Comparison of ENCODE assay signal across 1 cellular context in the genomic region with DNA sequence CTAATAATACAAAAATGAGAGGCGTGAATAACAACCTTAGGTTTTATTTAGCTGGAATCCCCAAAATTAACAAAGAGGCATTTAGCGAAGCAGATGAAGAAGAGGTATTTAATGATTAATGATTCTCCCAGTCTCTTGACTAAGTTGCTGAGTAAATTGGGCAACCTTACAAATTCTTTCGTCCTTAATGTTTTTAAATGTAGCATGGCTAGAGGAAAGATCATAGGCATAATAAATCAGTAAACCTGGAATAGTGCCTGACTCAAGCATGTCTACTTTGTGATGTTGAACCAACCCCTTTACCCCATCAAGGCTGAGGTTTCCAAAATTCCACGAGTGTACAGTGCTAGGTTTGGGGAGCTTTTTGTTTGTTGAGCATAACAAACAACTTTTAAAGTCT.
TF ChIP-seq lines count a peak whose summit lies in the region.

No MANE protein-coding gene starts in this region.

TF ChIP-seq in HepG2, 621 proteins besides CTCF, POLR2A, EP300 and RAD21:
- TF ChIP-seq, protein P1, sequence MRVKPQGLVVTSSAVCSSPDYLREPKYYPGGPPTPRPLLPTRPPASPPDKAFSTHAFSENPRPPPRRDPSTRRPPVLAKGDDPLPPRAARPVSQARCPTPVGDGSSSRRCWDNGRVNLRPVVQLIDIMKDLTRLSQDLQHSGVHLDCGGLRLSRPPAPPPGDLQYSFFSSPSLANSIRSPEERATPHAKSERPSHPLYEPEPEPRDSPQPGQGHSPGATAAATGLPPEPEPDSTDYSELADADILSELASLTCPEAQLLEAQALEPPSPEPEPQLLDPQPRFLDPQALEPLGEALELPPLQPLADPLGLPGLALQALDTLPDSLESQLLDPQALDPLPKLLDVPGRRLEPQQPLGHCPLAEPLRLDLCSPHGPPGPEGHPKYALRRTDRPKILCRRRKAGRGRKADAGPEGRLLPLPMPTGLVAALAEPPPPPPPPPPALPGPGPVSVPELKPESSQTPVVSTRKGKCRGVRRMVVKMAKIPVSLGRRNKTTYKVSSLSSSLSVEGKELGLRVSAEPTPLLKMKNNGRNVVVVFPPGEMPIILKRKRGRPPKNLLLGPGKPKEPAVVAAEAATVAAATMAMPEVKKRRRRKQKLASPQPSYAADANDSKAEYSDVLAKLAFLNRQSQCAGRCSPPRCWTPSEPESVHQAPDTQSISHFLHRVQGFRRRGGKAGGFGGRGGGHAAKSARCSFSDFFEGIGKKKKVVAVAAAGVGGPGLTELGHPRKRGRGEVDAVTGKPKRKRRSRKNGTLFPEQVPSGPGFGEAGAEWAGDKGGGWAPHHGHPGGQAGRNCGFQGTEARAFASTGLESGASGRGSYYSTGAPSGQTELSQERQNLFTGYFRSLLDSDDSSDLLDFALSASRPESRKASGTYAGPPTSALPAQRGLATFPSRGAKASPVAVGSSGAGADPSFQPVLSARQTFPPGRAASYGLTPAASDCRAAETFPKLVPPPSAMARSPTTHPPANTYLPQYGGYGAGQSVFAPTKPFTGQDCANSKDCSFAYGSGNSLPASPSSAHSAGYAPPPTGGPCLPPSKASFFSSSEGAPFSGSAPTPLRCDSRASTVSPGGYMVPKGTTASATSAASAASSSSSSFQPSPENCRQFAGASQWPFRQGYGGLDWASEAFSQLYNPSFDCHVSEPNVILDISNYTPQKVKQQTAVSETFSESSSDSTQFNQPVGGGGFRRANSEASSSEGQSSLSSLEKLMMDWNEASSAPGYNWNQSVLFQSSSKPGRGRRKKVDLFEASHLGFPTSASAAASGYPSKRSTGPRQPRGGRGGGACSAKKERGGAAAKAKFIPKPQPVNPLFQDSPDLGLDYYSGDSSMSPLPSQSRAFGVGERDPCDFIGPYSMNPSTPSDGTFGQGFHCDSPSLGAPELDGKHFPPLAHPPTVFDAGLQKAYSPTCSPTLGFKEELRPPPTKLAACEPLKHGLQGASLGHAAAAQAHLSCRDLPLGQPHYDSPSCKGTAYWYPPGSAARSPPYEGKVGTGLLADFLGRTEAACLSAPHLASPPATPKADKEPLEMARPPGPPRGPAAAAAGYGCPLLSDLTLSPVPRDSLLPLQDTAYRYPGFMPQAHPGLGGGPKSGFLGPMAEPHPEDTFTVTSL (CRISPR knock-in tag; IDR thresholded peaks at IDR 0.05; ENCODE audit: borderline replicate concordance): no peak
- TF ChIP-seq ATF1 (CRISPR knock-in tag; IDR thresholded peaks at IDR 0.05) (no peak), YEATS2 (CRISPR knock-in tag; IDR thresholded peaks at IDR 0.05; ENCODE audit: borderline replicate concordance) (no peak), TARDBP (CRISPR knock-in tag; IDR thresholded peaks at IDR 0.05) (no peak), TFE3 (CRISPR knock-in tag; IDR thresholded peaks at IDR 0.05) (no peak), ARNT (IDR thresholded peaks at IDR 0.05) (no peak), ZNF572 (CRISPR knock-in tag; IDR thresholded peaks at IDR 0.05) (no peak), XRCC5 (optimal IDR thresholded peaks at IDR 0.05; ENCODE audit: low read length) (no peak), GATAD2A (CRISPR knock-in tag; IDR thresholded peaks at IDR 0.05) (no peak), ARHGAP35 (CRISPR knock-in tag; IDR thresholded peaks at IDR 0.05; ENCODE audit: borderline replicate concordance) (no peak)
- TF ChIP-seq, protein P2, sequence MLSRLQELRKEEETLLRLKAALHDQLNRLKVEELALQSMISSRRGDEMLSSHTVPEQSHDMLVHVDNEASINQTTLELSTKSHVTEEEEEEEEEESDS (CRISPR knock-in tag; IDR thresholded peaks at IDR 0.05; ENCODE audit: borderline replicate concordance): no peak
- TF ChIP-seq, protein P3, sequence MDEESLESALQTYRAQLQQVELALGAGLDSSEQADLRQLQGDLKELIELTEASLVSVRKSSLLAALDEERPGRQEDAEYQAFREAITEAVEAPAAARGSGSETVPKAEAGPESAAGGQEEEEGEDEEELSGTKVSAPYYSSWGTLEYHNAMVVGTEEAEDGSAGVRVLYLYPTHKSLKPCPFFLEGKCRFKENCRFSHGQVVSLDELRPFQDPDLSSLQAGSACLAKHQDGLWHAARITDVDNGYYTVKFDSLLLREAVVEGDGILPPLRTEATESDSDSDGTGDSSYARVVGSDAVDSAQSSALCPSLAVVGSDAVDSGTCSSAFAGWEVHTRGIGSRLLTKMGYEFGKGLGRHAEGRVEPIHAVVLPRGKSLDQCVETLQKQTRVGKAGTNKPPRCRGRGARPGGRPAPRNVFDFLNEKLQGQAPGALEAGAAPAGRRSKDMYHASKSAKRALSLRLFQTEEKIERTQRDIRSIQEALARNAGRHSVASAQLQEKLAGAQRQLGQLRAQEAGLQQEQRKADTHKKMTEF (CRISPR knock-in tag; IDR thresholded peaks at IDR 0.05): no peak
- TF ChIP-seq, protein P4, sequence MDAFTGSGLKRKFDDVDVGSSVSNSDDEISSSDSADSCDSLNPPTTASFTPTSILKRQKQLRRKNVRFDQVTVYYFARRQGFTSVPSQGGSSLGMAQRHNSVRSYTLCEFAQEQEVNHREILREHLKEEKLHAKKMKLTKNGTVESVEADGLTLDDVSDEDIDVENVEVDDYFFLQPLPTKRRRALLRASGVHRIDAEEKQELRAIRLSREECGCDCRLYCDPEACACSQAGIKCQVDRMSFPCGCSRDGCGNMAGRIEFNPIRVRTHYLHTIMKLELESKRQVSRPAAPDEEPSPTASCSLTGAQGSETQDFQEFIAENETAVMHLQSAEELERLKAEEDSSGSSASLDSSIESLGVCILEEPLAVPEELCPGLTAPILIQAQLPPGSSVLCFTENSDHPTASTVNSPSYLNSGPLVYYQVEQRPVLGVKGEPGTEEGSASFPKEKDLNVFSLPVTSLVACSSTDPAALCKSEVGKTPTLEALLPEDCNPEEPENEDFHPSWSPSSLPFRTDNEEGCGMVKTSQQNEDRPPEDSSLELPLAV (CRISPR knock-in tag; conservative IDR thresholded peaks at IDR 0.05; ENCODE audit: low read depth): no peak
- TF ChIP-seq, protein P5, sequence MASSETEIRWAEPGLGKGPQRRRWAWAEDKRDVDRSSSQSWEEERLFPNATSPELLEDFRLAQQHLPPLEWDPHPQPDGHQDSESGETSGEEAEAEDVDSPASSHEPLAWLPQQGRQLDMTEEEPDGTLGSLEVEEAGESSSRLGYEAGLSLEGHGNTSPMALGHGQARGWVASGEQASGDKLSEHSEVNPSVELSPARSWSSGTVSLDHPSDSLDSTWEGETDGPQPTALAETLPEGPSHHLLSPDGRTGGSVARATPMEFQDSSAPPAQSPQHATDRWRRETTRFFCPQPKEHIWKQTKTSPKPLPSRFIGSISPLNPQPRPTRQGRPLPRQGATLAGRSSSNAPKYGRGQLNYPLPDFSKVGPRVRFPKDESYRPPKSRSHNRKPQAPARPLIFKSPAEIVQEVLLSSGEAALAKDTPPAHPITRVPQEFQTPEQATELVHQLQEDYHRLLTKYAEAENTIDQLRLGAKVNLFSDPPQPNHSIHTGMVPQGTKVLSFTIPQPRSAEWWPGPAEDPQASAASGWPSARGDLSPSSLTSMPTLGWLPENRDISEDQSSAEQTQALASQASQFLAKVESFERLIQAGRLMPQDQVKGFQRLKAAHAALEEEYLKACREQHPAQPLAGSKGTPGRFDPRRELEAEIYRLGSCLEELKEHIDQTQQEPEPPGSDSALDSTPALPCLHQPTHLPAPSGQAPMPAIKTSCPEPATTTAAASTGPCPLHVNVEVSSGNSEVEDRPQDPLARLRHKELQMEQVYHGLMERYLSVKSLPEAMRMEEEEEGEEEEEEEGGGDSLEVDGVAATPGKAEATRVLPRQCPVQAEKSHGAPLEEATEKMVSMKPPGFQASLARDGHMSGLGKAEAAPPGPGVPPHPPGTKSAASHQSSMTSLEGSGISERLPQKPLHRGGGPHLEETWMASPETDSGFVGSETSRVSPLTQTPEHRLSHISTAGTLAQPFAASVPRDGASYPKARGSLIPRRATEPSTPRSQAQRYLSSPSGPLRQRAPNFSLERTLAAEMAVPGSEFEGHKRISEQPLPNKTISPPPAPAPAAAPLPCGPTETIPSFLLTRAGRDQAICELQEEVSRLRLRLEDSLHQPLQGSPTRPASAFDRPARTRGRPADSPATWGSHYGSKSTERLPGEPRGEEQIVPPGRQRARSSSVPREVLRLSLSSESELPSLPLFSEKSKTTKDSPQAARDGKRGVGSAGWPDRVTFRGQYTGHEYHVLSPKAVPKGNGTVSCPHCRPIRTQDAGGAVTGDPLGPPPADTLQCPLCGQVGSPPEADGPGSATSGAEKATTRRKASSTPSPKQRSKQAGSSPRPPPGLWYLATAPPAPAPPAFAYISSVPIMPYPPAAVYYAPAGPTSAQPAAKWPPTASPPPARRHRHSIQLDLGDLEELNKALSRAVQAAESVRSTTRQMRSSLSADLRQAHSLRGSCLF (CRISPR knock-in tag; IDR thresholded peaks at IDR 0.05; ENCODE audit: borderline replicate concordance): no peak
TF ChIP-seq in HepG2: peak in this region for 0.
